In genomic region chr6:10746915-10747250, GRCh38 we compare ENCODE assay signal across 8 cellular contexts. TPM values are rescaled to one million over a fixed set of nuclear protein-coding genes. Genes with fewer than 3 reads are reported as not detected.
A peak's percentile ranks its signal among the peaks of the same experiment; 100 is the strongest.
DNase-seq lines count a peak whose midpoint lies in the region; ATAC-seq, FAIRE-seq and TF ChIP-seq lines count a peak whose summit lies in the region.

No MANE protein-coding gene starts in this region.

- CTCF ChIA-PET in K562 (lab: Yijun Ruan, JAX; ENCODE audit: low intra/inter-chr PET ratio) = no interaction called here

- intact Hi-C loops in heart left ventricle (cut with DNase I) = loop anchor here in 8 of 10 donors (1.0 to 10.0 kb wide), 8 partner anchors 24 to 235 kb away; partner anchors contain the start of genes C6orf52 (in 6 of the 8), PAK1IP1 (in 6 of the 8) and TMEM14C (in 5 of the 8)
- intact Hi-C loops in Right ventricle myocardium inferior (cut with DNase I) = loop anchor here (1.0 to 2.0 kb wide), 3 partner anchors 25 to 236 kb away; partner anchors contain the start of genes C6orf52 and PAK1IP1
- intact Hi-C loops in K562 (cut with micrococcal nuclease) = loop anchor here (1.0 to 5.0 kb wide), 4 partner anchors 24 to 53 kb away; partner anchors contain the start of genes C6orf52 and PAK1IP1

- peaks cover 43% of the 10 kb centered on the region for H3K79me2 ChIP-seq in K562 (ENCODE audit: control insufficient read depth, insufficient read depth, low read length)

- no peaks in the 10 kb centered on the region for H3K9me1 ChIP-seq in K562 (ENCODE audit: control insufficient read depth, insufficient read depth, low read length)

- in situ Hi-C loops in K562 (cut with MboI) = no loop called here

- H3K27ac ChIP-seq in heart left ventricle (peak overlapping the region in 10 of 12 donors; percentile 76 to 88 (median 83)), K562 (ENCODE audit: extremely low read depth, low read depth, low read length) (peak overlapping the region; percentile 46; the same call in 2 of the 3 replicates), mesodermal cell (ENCODE audit: low read depth, low read length, severe bottlenecking) (no peak overlapping the region), urinary bladder (ENCODE audit: low read depth) (no peak overlapping the region)

- FAIRE-seq in K562 (lab: Jason Lieb, UNC) = peak; percentile 59

- 56 to 68% (median 59%) methylated on average over 9 of the region's 9 CpGs for WGBS in heart left ventricle, 4 donors
- WGBS in K562 (ENCODE audit: insufficient coverage, low coverage, missing lambda C conversion rate) = 11% methylated on average over 9 of the region's 9 CpGs
- WGBS in mesodermal cell (ENCODE audit: insufficient coverage in 2 of 2), 2 experiments = 79 to 93% methylated on average over 7 to 9 of the region's 9 CpGs
- 46% methylated on average over 9 of the region's 9 CpGs for WGBS in urinary bladder

- peak overlapping the region; percentile 57 to 89 (median 79) for H3K4me3 ChIP-seq in heart left ventricle
- peak overlapping the region; percentile 57 for H3K4me3 ChIP-seq in K562
- peak overlapping the region; percentile 76 for H3K4me3 ChIP-seq in mesodermal cell (ENCODE audit: extremely low read depth, insufficient read depth, low read length, poor library complexity, severe bottlenecking)
- H3K4me3 ChIP-seq in urinary bladder (ENCODE audit: low read depth, low read length) = peak overlapping the region; percentile 70

- H4K20me1 ChIP-seq in K562 (replicated peaks; ENCODE audit: control insufficient read depth, insufficient read depth, low read length) = peaks cover 15% of the 10 kb centered on the region

- BruUV-seq in K562 (replicated peaks; lab: Mats Ljungman, UMichigan) = no TSS peak

- TF ChIP-seq EP300 in K562 (IDR thresholded peaks at IDR 0.05; ENCODE audit: low read length) = no peak

- TF ChIP-seq RAD21 in K562 (CRISPR knock-in tag; conservative IDR thresholded peaks at IDR 0.05 in 1 of 2, IDR thresholded peaks at IDR 0.05 in 1 of 2) = no peak

- H3K27me3 ChIP-seq in heart left ventricle (no peaks in the 10 kb centered on the region), K562 (ENCODE audit: control insufficient read depth in 2 of 2, insufficient read depth in 2 of 2, low read length in 2 of 2) (no peaks in the 10 kb centered on the region)

- H3K9ac ChIP-seq in K562 (ENCODE audit: insufficient read depth in 1 of 2, low read depth in 2 of 2, low read length in 2 of 2) = peak overlapping the region; percentile 50 to 89; a peak in 3 of 4 replicates

- POLR2A ChIA-PET in K562 (lab: Yijun Ruan, JAX) = interaction anchor here (0.9 to 3.6 kb wide), 9 partner anchors 10 to 52 kb away, joined by 3 to 13 read pairs (median 4); partner anchors contain the start of genes C6orf52, PAK1IP1 and TMEM14C

- peak overlapping the region; percentile 83 for H3K4me2 ChIP-seq in K562 (ENCODE audit: insufficient read depth, low read length)

- DNase-seq in heart left ventricle = no peak
- no peak for DNase-seq in Right ventricle myocardium inferior (ENCODE audit: missing footprints)
- no peak for DNase-seq in K562 (ENCODE audit: extremely low read depth in 1 of 4, low spot score in 3 of 4)
- DNase-seq in activated effector memory CD4-positive, alpha-beta T cell treated with anti-CD3 and anti-CD28 coated beads, Interleukin-2, amount 50 U/mL, for 16 hours = no peak

- no peak for TF ChIP-seq CTCF in heart left ventricle (IDR thresholded peaks at IDR 0.05)
- TF ChIP-seq CTCF in K562 (IDR thresholded peaks at IDR 0.05 in 2 of 3, conservative IDR thresholded peaks at IDR 0.05 in 1 of 3; ENCODE audit: insufficient read depth in 2 of 3, low read depth in 1 of 3, low read length in 3 of 3) = no peak

- H2AFZ ChIP-seq in K562 (ENCODE audit: low read depth, low read length) = peak overlapping the region; percentile 91

- peaks cover 0 to 33% (median 20%) of the 10 kb centered on the region in 9 donors for H3K36me3 ChIP-seq in heart left ventricle
- H3K36me3 ChIP-seq in K562 (ENCODE audit: control insufficient read depth, insufficient read depth, low read length) = peaks cover 25% of the 10 kb centered on the region
- H3K36me3 ChIP-seq in mesodermal cell (ENCODE audit: control insufficient read depth, insufficient read depth, low read length) = peaks cover 22% of the 10 kb centered on the region
- H3K36me3 ChIP-seq in urinary bladder (ENCODE audit: insufficient read depth) = no peaks in the 10 kb centered on the region

- H3K9me3 ChIP-seq in heart left ventricle = no peaks in the 10 kb centered on the region
- H3K9me3 ChIP-seq in K562 (replicated peaks; ENCODE audit: control insufficient read depth, insufficient read depth, low read depth, low read length) = no peaks in the 10 kb centered on the region
- no peaks in the 10 kb centered on the region for H3K9me3 ChIP-seq in mesodermal cell (ENCODE audit: control insufficient read depth, low read length)

- TF ChIP-seq POLR2A in heart left ventricle (IDR thresholded peaks at IDR 0.05) (no peak), K562 (conservative IDR thresholded peaks at IDR 0.05) (no peak)

- H3K4me1 ChIP-seq in heart left ventricle (peaks cover 0 to 40% (median 27%) of the 10 kb centered on the region in 12 donors), K562 (replicated peaks in 1 of 2; ENCODE audit: control insufficient read depth in 2 of 2, insufficient read depth in 2 of 2, low read length in 2 of 2) (peaks cover 28 to 51% of the 10 kb centered on the region in 2 experiments), mesodermal cell (ENCODE audit: control insufficient read depth, insufficient read depth, low read length, poor library complexity, severe bottlenecking) (peaks cover 8% of the 10 kb centered on the region), urinary bladder (ENCODE audit: insufficient read depth) (no peaks in the 10 kb centered on the region)

- ATAC-seq in heart left ventricle (no peak), Right ventricle myocardium inferior (no peak), K562 (no peak), HG03442 (IDR thresholded peaks at IDR 0.05; ENCODE audit: unreplicated experiment) (no peak), GM21825 (IDR thresholded peaks at IDR 0.05; ENCODE audit: unreplicated experiment) (no peak)

RNA-seq across cellular contexts. Expression of gene TMEM14B, which starts 0.7 kb away (rescaled TPM):
- 100 to 1,000 TPM in 5 of 9 donors, 10 to 100 TPM in 4; 77.9 to 119 (median 102) TPM for total RNA-seq in heart left ventricle
- polyA plus RNA-seq in heart left ventricle = 100 to 1,000 TPM in 1 of 2 donors, 10 to 100 TPM in 1; 79.2 to 108 TPM
- total RNA-seq in Right ventricle myocardium inferior = 106 TPM
- total RNA-seq in K562 (2011; cell fraction: chromatin; rRNA removed; ENCODE audit: low replicate concordance) = 120 and 171 TPM in 2 replicates
- 123 and 128 TPM in 2 replicates for total RNA-seq in K562 (2011; cell fraction: nucleolus; rRNA removed)
- total RNA-seq in K562 (2011; cell fraction: nucleoplasm; rRNA removed) = 191 and 263 TPM in 2 replicates
- 149 and 174 TPM in 2 replicates for total RNA-seq in K562 (2014; rRNA removed)
- 263 and 285 TPM in 2 replicates for total RNA-seq in K562 (2014; rRNA removed; fragmentation: Illumina TruSeq; extraction: Trizol)
- total RNA-seq in K562 (2015; rRNA removed; fragmentation: Illumina TruSeq; extraction: Trizol) = 181 and 217 TPM in 2 replicates
- 211 and 214 TPM in 2 replicates for total RNA-seq in K562 (2021)
- 247 and 349 TPM in 2 replicates for polyA plus RNA-seq in K562 (2011; rRNA removed)
- polyA plus RNA-seq in K562 (2011; cell fraction: cytosol; rRNA removed) = 133 and 189 TPM in 2 replicates
- 63.2 and 95.0 TPM in 2 replicates for polyA plus RNA-seq in K562 (2011; cell fraction: nucleus; rRNA removed)
- 154 and 229 TPM in 2 replicates for polyA plus RNA-seq in K562 (2012)
- polyA plus RNA-seq in K562 (2014; fragmentation: Illumina TruSeq; extraction: Trizol) = 198 and 252 TPM in 2 replicates
- polyA plus RNA-seq in K562 (2014; fragmentation: Nextera tagmentation; extraction: Ambion mirVana) = 100 to 1,000 TPM; 777 to 862 TPM
- polyA plus RNA-seq in K562 (2014; rRNA removed) = 271 and 298 TPM in 2 replicates
- polyA minus RNA-seq in K562 (2011; rRNA and poly(A)+ RNA removed) = 116 and 118 TPM in 2 replicates
- 39.9 and 48.1 TPM in 2 replicates for polyA minus RNA-seq in K562 (2011; cell fraction: cytosol; rRNA and poly(A)+ RNA removed)
- 44.7 and 82.3 TPM in 2 replicates for polyA minus RNA-seq in K562 (2011; cell fraction: nucleus; rRNA and poly(A)+ RNA removed)
- polyA plus RNA-seq in mesodermal cell (2013, experiment 1 of 2) = 56.6 TPM
- polyA plus RNA-seq in mesodermal cell (2013, experiment 2 of 2) = 60.6 TPM
- 78.7 TPM for total RNA-seq in urinary bladder
- 51.5 TPM for polyA plus RNA-seq in urinary bladder

RNA-seq across cellular contexts. Expression of gene TMEM14C, which starts 24.0 kb away (rescaled TPM):
- total RNA-seq in heart left ventricle (100 to 1,000 TPM in 8 of 9 donors, 10 to 100 TPM in 1; 94.5 to 142 (median 115) TPM), Right ventricle myocardium inferior (120 TPM), K562 (2014; rRNA removed) (151 TPM in 2 replicates), K562 (2014; rRNA removed; fragmentation: Illumina TruSeq; extraction: Trizol) (213 and 225 TPM in 2 replicates), K562 (2015; rRNA removed; fragmentation: Illumina TruSeq; extraction: Trizol) (150 and 160 TPM in 2 replicates), K562 (2021) (183 and 204 TPM in 2 replicates), urinary bladder (90.4 TPM)
- polyA plus RNA-seq in heart left ventricle (100 to 1,000 TPM; 116 to 179 TPM), K562 (2011; rRNA removed) (319 and 402 TPM in 2 replicates), K562 (2014; fragmentation: Illumina TruSeq; extraction: Trizol) (209 and 263 TPM in 2 replicates), K562 (2014; fragmentation: Nextera tagmentation; extraction: Ambion mirVana) (100 to 1,000 TPM; 472 to 496 TPM), K562 (2014; rRNA removed) (264 and 287 TPM in 2 replicates), urinary bladder (147 TPM)
- 79.7 and 82.0 TPM in 2 replicates for total RNA-seq in K562 (2011; cell fraction: chromatin; rRNA removed; ENCODE audit: low replicate concordance)
- 114 and 131 TPM in 2 replicates for total RNA-seq in K562 (2011; cell fraction: nucleolus; rRNA removed)
- total RNA-seq in K562 (2011; cell fraction: nucleoplasm; rRNA removed) = 125 and 142 TPM in 2 replicates
- polyA plus RNA-seq in K562 (2011; cell fraction: cytosol; rRNA removed) = 252 and 276 TPM in 2 replicates
- polyA plus RNA-seq in K562 (2011; cell fraction: nucleus; rRNA removed) = 76.8 and 123 TPM in 2 replicates
- polyA plus RNA-seq in K562 (2012) = 226 and 283 TPM in 2 replicates
- polyA minus RNA-seq in K562 (2011; rRNA and poly(A)+ RNA removed) = 118 and 125 TPM in 2 replicates
- polyA minus RNA-seq in K562 (2011; cell fraction: cytosol; rRNA and poly(A)+ RNA removed) = 42.3 and 50.0 TPM in 2 replicates
- 13.3 and 23.7 TPM in 2 replicates for polyA minus RNA-seq in K562 (2011; cell fraction: nucleus; rRNA and poly(A)+ RNA removed)
- 137 TPM for polyA plus RNA-seq in mesodermal cell (2013, experiment 1 of 2)
- polyA plus RNA-seq in mesodermal cell (2013, experiment 2 of 2) = 170 TPM

RNA-seq across cellular contexts. Expression of gene PAK1IP1, which starts 52.1 kb away (rescaled TPM):
- total RNA-seq in heart left ventricle = 10 to 100 TPM in 1 of 9 donors, 1 to 10 TPM in 8; 6.1 to 12.7 (median 8.7) TPM
- polyA plus RNA-seq in heart left ventricle = 10 to 100 TPM in 1 of 2 donors, 1 to 10 TPM in 1; 7.9 to 21.0 TPM
- 11.5 TPM for total RNA-seq in Right ventricle myocardium inferior
- total RNA-seq in K562 (2011; cell fraction: chromatin; rRNA removed; ENCODE audit: low replicate concordance) = 9.9 and 14.5 TPM in 2 replicates
- total RNA-seq in K562 (2011; cell fraction: nucleolus; rRNA removed) = 10.0 and 11.4 TPM in 2 replicates
- 8.3 and 10.3 TPM in 2 replicates for total RNA-seq in K562 (2011; cell fraction: nucleoplasm; rRNA removed)
- 50.0 and 52.4 TPM in 2 replicates for total RNA-seq in K562 (2014; rRNA removed)
- 87.0 and 95.7 TPM in 2 replicates for total RNA-seq in K562 (2014; rRNA removed; fragmentation: Illumina TruSeq; extraction: Trizol)
- total RNA-seq in K562 (2015; rRNA removed; fragmentation: Illumina TruSeq; extraction: Trizol) = 87.3 and 90.9 TPM in 2 replicates
- total RNA-seq in K562 (2021) = 52.4 and 56.5 TPM in 2 replicates
- 49.0 and 69.7 TPM in 2 replicates for polyA plus RNA-seq in K562 (2011; rRNA removed)
- 16.3 and 22.3 TPM in 2 replicates for polyA plus RNA-seq in K562 (2011; cell fraction: cytosol; rRNA removed)
- polyA plus RNA-seq in K562 (2011; cell fraction: nucleus; rRNA removed) = 16.1 and 17.8 TPM in 2 replicates
- 28.9 and 46.1 TPM in 2 replicates for polyA plus RNA-seq in K562 (2012)
- polyA plus RNA-seq in K562 (2014; fragmentation: Illumina TruSeq; extraction: Trizol) = 85.9 and 108 TPM in 2 replicates
- 100 to 1,000 TPM; 189 to 200 TPM for polyA plus RNA-seq in K562 (2014; fragmentation: Nextera tagmentation; extraction: Ambion mirVana)
- 63.5 and 64.4 TPM in 2 replicates for polyA plus RNA-seq in K562 (2014; rRNA removed)
- 31.3 and 35.1 TPM in 2 replicates for polyA minus RNA-seq in K562 (2011; rRNA and poly(A)+ RNA removed)
- polyA minus RNA-seq in K562 (2011; cell fraction: cytosol; rRNA and poly(A)+ RNA removed) = 9.4 and 11.9 TPM in 2 replicates
- 6.9 and 11.3 TPM in 2 replicates for polyA minus RNA-seq in K562 (2011; cell fraction: nucleus; rRNA and poly(A)+ RNA removed)
- polyA plus RNA-seq in mesodermal cell (2013, experiment 1 of 2) = 13.9 TPM
- 16.3 TPM for polyA plus RNA-seq in mesodermal cell (2013, experiment 2 of 2)
- 16.8 TPM for total RNA-seq in urinary bladder
- polyA plus RNA-seq in urinary bladder = 11.7 TPM

RNA-seq across cellular contexts. Expression of gene C6orf52, which starts 52.5 kb away (rescaled TPM):
- 1 to 10 TPM in 2 of 9 donors, under 1 TPM in 1, not detected in 6; 0.71 to 3.6 (median 1.5) TPM for total RNA-seq in heart left ventricle
- polyA plus RNA-seq in heart left ventricle = under 1 TPM; 0.15 to 0.99 TPM
- total RNA-seq in Right ventricle myocardium inferior = 0.49 TPM
- total RNA-seq in K562 (2011; cell fraction: chromatin; rRNA removed; ENCODE audit: low replicate concordance) = 1.6 and 1.8 TPM in 2 replicates
- 1.8 and 2.5 TPM in 2 replicates for total RNA-seq in K562 (2011; cell fraction: nucleolus; rRNA removed)
- 1.5 and 4.0 TPM in 2 replicates for total RNA-seq in K562 (2011; cell fraction: nucleoplasm; rRNA removed)
- 6.7 and 11.7 TPM in 2 replicates for total RNA-seq in K562 (2014; rRNA removed)
- total RNA-seq in K562 (2014; rRNA removed; fragmentation: Illumina TruSeq; extraction: Trizol) = 11.1 and 14.9 TPM in 2 replicates
- 7.4 and 10.8 TPM in 2 replicates for total RNA-seq in K562 (2015; rRNA removed; fragmentation: Illumina TruSeq; extraction: Trizol)
- 10.5 TPM in 2 replicates for total RNA-seq in K562 (2021)
- polyA plus RNA-seq in K562 (2011; rRNA removed) = 11.8 and 14.0 TPM in 2 replicates
- 6.8 and 13.2 TPM in 2 replicates for polyA plus RNA-seq in K562 (2011; cell fraction: cytosol; rRNA removed)
- polyA plus RNA-seq in K562 (2011; cell fraction: nucleus; rRNA removed) = 3.6 and 7.2 TPM in 2 replicates
- polyA plus RNA-seq in K562 (2012) = 6.7 and 8.1 TPM in 2 replicates
- 12.3 and 12.9 TPM in 2 replicates for polyA plus RNA-seq in K562 (2014; fragmentation: Illumina TruSeq; extraction: Trizol)
- 10 to 100 TPM; 27.6 to 37.0 TPM for polyA plus RNA-seq in K562 (2014; fragmentation: Nextera tagmentation; extraction: Ambion mirVana)
- 9.1 and 10.7 TPM in 2 replicates for polyA plus RNA-seq in K562 (2014; rRNA removed)
- 6.4 and 6.5 TPM in 2 replicates for polyA minus RNA-seq in K562 (2011; rRNA and poly(A)+ RNA removed)
- polyA minus RNA-seq in K562 (2011; cell fraction: cytosol; rRNA and poly(A)+ RNA removed) = 3.1 TPM in 1 of 2 replicates, not detected in the other
- polyA minus RNA-seq in K562 (2011; cell fraction: nucleus; rRNA and poly(A)+ RNA removed) = 1.4 TPM in 1 of 2 replicates, not detected in the other
- polyA plus RNA-seq in mesodermal cell (2013, experiment 1 of 2) = 1.6 TPM
- polyA plus RNA-seq in mesodermal cell (2013, experiment 2 of 2) = 2.4 TPM
- not detected for total RNA-seq in urinary bladder
- 0.57 TPM for polyA plus RNA-seq in urinary bladder

Comparison
In these comparisons a context has a peak if more than half of its experiments do, and no peak if none do; other contexts are left out.
1. H3K27ac ChIP-seq: peak in heart left ventricle (10 of 12) and K562 (single experiment); none in mesodermal cell (single experiment) and urinary bladder (single experiment).
2. Peak in every context shown above with its lines, with median percentiles within 50 percentile points of each other: H3K4me3 ChIP-seq.